Comparison of ENCODE assay signal across 8 cellular contexts in the genomic region with DNA sequence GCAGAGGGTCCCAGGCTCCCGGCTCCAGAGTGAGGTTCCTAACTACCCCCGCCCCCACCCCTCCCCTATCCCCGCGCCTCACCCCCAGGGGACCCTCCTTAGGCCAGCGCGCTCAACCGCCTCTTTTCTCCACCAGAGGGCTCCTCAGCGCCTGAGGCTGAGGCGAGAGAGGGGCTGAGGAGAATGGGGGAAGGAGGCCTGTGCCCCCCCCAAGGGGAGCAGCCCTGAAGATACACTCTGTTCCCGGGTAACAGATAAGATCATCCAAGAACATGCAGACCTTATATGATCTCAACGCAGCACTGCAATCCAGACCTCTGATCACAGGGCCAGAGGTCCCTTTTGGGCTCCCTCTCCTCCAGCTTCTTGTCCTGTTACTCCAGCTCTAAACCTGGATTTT. TPM values are rescaled to one million over a fixed set of nuclear protein-coding genes. Genes with fewer than 3 reads are reported as not detected.
DNase-seq lines count a peak whose midpoint lies in the region; ATAC-seq and TF ChIP-seq lines count a peak whose summit lies in the region.

No MANE protein-coding gene starts in this region.

- H3K4me3 ChIP-seq in WI38 (ENCODE audit: low read depth, low read length) (no peak overlapping the region), colonic mucosa (no peak overlapping the region)

- H3K27me3 ChIP-seq in colonic mucosa, result no peaks in the 10 kb centered on the region

- H3K36me3 Mint-ChIP-seq in natural killer cell, result peaks cover 21% of the 10 kb centered on the region

- no peak overlapping the region for H3K27ac ChIP-seq in colonic mucosa

- no peaks in the 10 kb centered on the region for H3K4me1 ChIP-seq in colonic mucosa

- TF ChIP-seq CTCF in WI38 (IDR thresholded peaks at IDR 0.05; ENCODE audit: low read depth, low read length) (peak; percentile 35; the same call in 1 of the 2 replicates), colonic mucosa (IDR thresholded peaks at IDR 0.05) (peak; percentile 40), natural killer cell (IDR thresholded peaks at IDR 0.05) (peak; percentile 68)

- intact Hi-C loops in colonic mucosa (cut with DNase I), result loop anchor here (5.0 kb wide), 1 partner anchor 286 kb away; no protein-coding TSS in a partner anchor
- intact Hi-C loops in natural killer cell (cut with micrococcal nuclease), result loop anchor here (1.0 kb wide), 1 partner anchor 286 kb away; no protein-coding TSS in a partner anchor

- no peaks in the 10 kb centered on the region for H3K9me3 ChIP-seq in colonic mucosa

- H3K9me3 Mint-ChIP-seq in natural killer cell, result no peaks in the 10 kb centered on the region

- DNase-seq in NCI-H345 (lab: John Stamatoyannopoulos, UW) (peak; percentile 56), NCI-H345 treated with DMSO at 0.1 percent for 48 hours (lab: John Stamatoyannopoulos, UW; ENCODE audit: unreplicated experiment) (no peak), colonic mucosa (no peak), natural killer cell (no peak), MV-4-11 (lab: John Stamatoyannopoulos, UW) (no peak), NCI-H2081 treated with DMSO at 0.1 percent for 48 hours (lab: John Stamatoyannopoulos, UW) (no peak)

- ATAC-seq in natural killer cell, result peak; percentile 50 to 77 (median 70)
- no peak for ATAC-seq in GM19452 (IDR thresholded peaks at IDR 0.05; ENCODE audit: unreplicated experiment)

- no peaks in the 10 kb centered on the region for H3K36me3 ChIP-seq in colonic mucosa

- no peak overlapping the region for H3K4me3 Mint-ChIP-seq in natural killer cell

- H3K9ac ChIP-seq in colonic mucosa (ENCODE audit: low read depth in 2 of 2, low read length in 2 of 2), result no peak overlapping the region

- no peaks in the 10 kb centered on the region for H3K27me3 Mint-ChIP-seq in natural killer cell (ENCODE audit: low read depth in 2 of 2)

- H3K4me1 Mint-ChIP-seq in natural killer cell, result peaks cover 13 to 14% of the 10 kb centered on the region in 2 donors

- peak overlapping the region; percentile 47 to 75 for H3K27ac Mint-ChIP-seq in natural killer cell

RNA-seq across cellular contexts. Expression of a gene that starts 43.3 kb away (rescaled TPM):
- total RNA-seq in colonic mucosa (10 to 100 TPM; 32.5 to 33.0 TPM), natural killer cell (10 to 100 TPM; 21.8 to 25.4 (median 22.6) TPM)
